ENCODE assay signal across 8 cellular contexts in genomic region chr1:114668784-114669561, GRCh38. TPM values are rescaled to one million over a fixed set of nuclear protein-coding genes. Genes with fewer than 3 reads are reported as not detected.
DNase-seq lines count a peak whose midpoint lies in the region; ATAC-seq, FAIRE-seq and TF ChIP-seq lines count a peak whose summit lies in the region.

No MANE protein-coding gene starts in this region.

- no peak overlapping the region for H2BK12ac ChIP-seq in trophoblast cell (ENCODE audit: low read length)

- H4K8ac ChIP-seq in trophoblast cell (ENCODE audit: low read depth, low read length) = no peak overlapping the region

- H3K27ac ChIP-seq in RWPE1 (peak overlapping the region; percentile 96), trophoblast cell (ENCODE audit: low read depth, low read length) (no peak overlapping the region)

- in situ Hi-C loops in G401 (cut with HindIII; ENCODE audit: low sequenced_read_pairs) = no loop called here

- TF ChIP-seq CTCF in RWPE1 (conservative IDR thresholded peaks at IDR 0.05; ENCODE audit: low read depth) = no peak

- H3K36me3 ChIP-seq in trophoblast cell (ENCODE audit: control insufficient read depth in 1 of 2, insufficient read depth in 2 of 2, low read length in 2 of 2) = no peaks in the 10 kb centered on the region

- H3K4me2 ChIP-seq in trophoblast cell (ENCODE audit: low read length) = peak overlapping the region; percentile 68

- H2BK5ac ChIP-seq in trophoblast cell (ENCODE audit: low read depth, low read length, poor library complexity) = no peak overlapping the region

- H3K27me3 ChIP-seq in trophoblast cell (ENCODE audit: insufficient read depth, low read length) = no peaks in the 10 kb centered on the region

- H3K23ac ChIP-seq in trophoblast cell (ENCODE audit: low read length) = no peak overlapping the region

- no peak overlapping the region for H2AK5ac ChIP-seq in trophoblast cell (ENCODE audit: low read length)

- WGBS in trophoblast cell (ENCODE audit: extremely low coverage, insufficient coverage, insufficient read length) = no CpG with 5 or more reads among the region's 13 CpGs

- no peak overlapping the region for H3K14ac ChIP-seq in trophoblast cell (ENCODE audit: low read length)

- peaks cover 4% of the 10 kb centered on the region in 2 experiments for H3K4me1 ChIP-seq in trophoblast cell (ENCODE audit: control insufficient read depth in 1 of 2, insufficient read depth in 2 of 2, low read length in 2 of 2)

- H3K79me2 ChIP-seq in trophoblast cell (ENCODE audit: control insufficient read depth, insufficient read depth, low read length, poor library complexity) = no peaks in the 10 kb centered on the region

- H3K18ac ChIP-seq in trophoblast cell (ENCODE audit: low read length) = no peak overlapping the region

- ATAC-seq in GM18511 (IDR thresholded peaks at IDR 0.05; ENCODE audit: unreplicated experiment) = no peak

- CTCF ChIA-PET in RWPE1 (lab: Yijun Ruan, JAX) = interaction anchor here (0.5 to 1.1 kb wide), 2 partner anchors 245 to 322 kb away, joined by 3 to 4 read pairs; no protein-coding TSS in a partner anchor

- DNase-seq in GM12892 (ENCODE audit: insufficient read length) (no peak), RWPE1 (ENCODE audit: low spot score) (peak; percentile 62), fibroblast of gingiva (ENCODE audit: low read depth) (peak; percentile 3), trophoblast cell (peak in 1 of 2 donors; percentile 19), NCI-H2227 (lab: John Stamatoyannopoulos, UW; ENCODE audit: unreplicated experiment) (no peak), G401 (ENCODE audit: low spot score) (no peak), medulla oblongata (ENCODE audit: extremely low spot score) (no peak)

- no peak for TF ChIP-seq POLR2A in GM12892 (IDR thresholded peaks at IDR 0.05; ENCODE audit: low read depth, low read length)

- peaks cover 3% of the 10 kb centered on the region for H3K79me1 ChIP-seq in trophoblast cell (ENCODE audit: low read length)

- FAIRE-seq in GM12892 (lab: Jason Lieb, UNC) = peak; percentile 74

- H3K4me3 ChIP-seq in trophoblast cell (ENCODE audit: low read depth, low read length) = no peak overlapping the region

- no peak overlapping the region for H4K91ac ChIP-seq in trophoblast cell (ENCODE audit: low read depth, low read length)

- H2BK120ac ChIP-seq in trophoblast cell (ENCODE audit: insufficient read depth, low read length, poor library complexity) = no peak overlapping the region

- H2AFZ ChIP-seq in trophoblast cell (ENCODE audit: insufficient read depth, low read length, poor library complexity) = peak overlapping the region; percentile 21

- POLR2A ChIA-PET in RWPE1 (lab: Yijun Ruan, JAX; ENCODE audit: low non-redundant PET) = interaction anchor here (0.7 kb wide), 2 partner anchors 58 kb away, joined by 3 to 4 read pairs; no protein-coding TSS in a partner anchor

- H3K4ac ChIP-seq in trophoblast cell (ENCODE audit: low read depth, low read length) = no peak overlapping the region

- no peaks in the 10 kb centered on the region for H3K9me3 ChIP-seq in trophoblast cell (ENCODE audit: insufficient read depth, low read depth, low read length)

- no peak overlapping the region for H3K9ac ChIP-seq in trophoblast cell (ENCODE audit: low read length)

- H4K12ac ChIP-seq in trophoblast cell (ENCODE audit: low read depth, low read length) = no peak overlapping the region

RNA-seq across cellular contexts. Expression of gene DENND2C, which starts 0.9 kb away (rescaled TPM):
- 0.57 TPM for polyA plus RNA-seq in GM12892 (2012; ENCODE audit: missing spikeins)
- polyA plus RNA-seq in trophoblast cell (2013) = 0.42 and 0.46 TPM in 2 replicates
- 0.49 and 5.0 TPM in 2 replicates for total RNA-seq in G401 (2014; rRNA removed; shearing (Covaris generic))

RNA-seq across cellular contexts. Expression of gene AMPD1, which starts 26.4 kb away (rescaled TPM):
- not detected for polyA plus RNA-seq in GM12892 (2012; ENCODE audit: missing spikeins)
- 0.07 and 0.22 TPM in 2 replicates for polyA plus RNA-seq in trophoblast cell (2013)
- not detected in 2 replicates for total RNA-seq in G401 (2014; rRNA removed; shearing (Covaris generic))

RNA-seq across cellular contexts. Expression of gene NRAS, which starts 47.6 kb away (rescaled TPM):
- polyA plus RNA-seq in GM12892 (2012; ENCODE audit: missing spikeins) = 53.1 TPM
- 71.3 and 73.2 TPM in 2 replicates for polyA plus RNA-seq in trophoblast cell (2013)
- total RNA-seq in G401 (2014; rRNA removed; shearing (Covaris generic)) = 61.4 and 91.2 TPM in 2 replicates

Comparison
In these comparisons a context has a peak if more than half of its experiments do, and no peak if none do; other contexts are left out.
1. DNase-seq: peak in RWPE1 (single experiment) and fibroblast of gingiva (single experiment); none in GM12892 (single experiment), NCI-H2227 (single experiment), G401 (single experiment) and medulla oblongata (single experiment).